ENCODE assay signal across 8 cellular contexts in the genomic region with DNA sequence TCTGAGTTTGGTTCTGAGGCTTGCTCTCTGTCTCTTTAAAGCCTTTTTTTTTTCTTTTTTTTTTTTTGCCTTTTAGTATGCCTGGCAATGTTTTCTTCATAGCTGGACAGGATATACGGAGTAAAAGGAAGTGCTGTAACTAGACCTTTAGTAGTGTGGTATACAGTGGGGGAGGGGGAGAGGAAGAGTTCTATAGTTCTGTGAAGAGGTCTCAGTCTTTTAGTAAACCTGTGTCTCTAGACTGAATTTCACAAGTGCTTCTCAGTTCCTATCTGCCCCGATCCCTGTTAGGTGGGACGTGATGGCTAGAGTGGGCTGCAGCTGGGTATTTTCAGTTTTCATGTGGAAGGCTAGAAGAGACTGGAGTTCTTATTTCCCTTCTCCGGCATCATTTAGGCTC. TPM values are rescaled to one million over a fixed set of nuclear protein-coding genes. Genes with fewer than 3 reads are reported as not detected.
DNase-seq lines count a peak whose midpoint lies in the region; ATAC-seq and TF ChIP-seq lines count a peak whose summit lies in the region.

No MANE protein-coding gene starts in this region.

- no peaks in the 10 kb centered on the region for H3K9me3 ChIP-seq in gastrocnemius medialis
- no peaks in the 10 kb centered on the region for H3K9me3 ChIP-seq in tibial artery

- no peak for ATAC-seq in GM23338
- ATAC-seq in gastrocnemius medialis, result peak; percentile 37 to 56
- ATAC-seq in HG02840 (IDR thresholded peaks at IDR 0.05; ENCODE audit: low FRiP score, unreplicated experiment), result no peak

- H3K4me3 ChIP-seq in GM23338 (no peak overlapping the region), gastrocnemius medialis (no peak overlapping the region), tibial artery (no peak overlapping the region)

- no peak overlapping the region for H3K27ac ChIP-seq in GM23338 (ENCODE audit: low read depth)
- peak overlapping the region in 3 of 4 donors; percentile 52 to 59 (median 56) for H3K27ac ChIP-seq in gastrocnemius medialis
- H3K27ac ChIP-seq in tibial artery, result no peak overlapping the region

- in situ Hi-C loops in gastrocnemius medialis (cut with MboI; ENCODE audit: low sequenced_read_pairs in 4 of 4), result no loop called here

- H3K79me2 ChIP-seq in GM23338 (replicated peaks; ENCODE audit: insufficient read depth), result no peaks in the 10 kb centered on the region

- H3K9me3 Mint-ChIP-seq in GM23338, result no peaks in the 10 kb centered on the region

- no peak for TF ChIP-seq POLR2A in gastrocnemius medialis (IDR thresholded peaks at IDR 0.05)

- peak overlapping the region; percentile 12; the same call in 1 of the 2 replicates for H2AFZ ChIP-seq in GM23338

- H3K27me3 ChIP-seq in GM23338 (ENCODE audit: insufficient read depth) (no peaks in the 10 kb centered on the region), gastrocnemius medialis (no peaks in the 10 kb centered on the region), tibial artery (no peaks in the 10 kb centered on the region)

- no peaks in the 10 kb centered on the region for H4K20me1 ChIP-seq in GM23338 (replicated peaks; ENCODE audit: insufficient read depth)

- H3K36me3 ChIP-seq in GM23338 (ENCODE audit: insufficient read depth), result no peaks in the 10 kb centered on the region
- no peaks in the 10 kb centered on the region for H3K36me3 ChIP-seq in gastrocnemius medialis
- H3K36me3 ChIP-seq in tibial artery, result no peaks in the 10 kb centered on the region

- H3K4me2 ChIP-seq in GM23338, result 0 out of 2 replicates have a peak overlapping the region, but pooled peaks have one; percentile 12

- no peak for TF ChIP-seq CTCF in GM23338 (conservative IDR thresholded peaks at IDR 0.05; ENCODE audit: low read depth in 2 of 2)
- TF ChIP-seq CTCF in gastrocnemius medialis (IDR thresholded peaks at IDR 0.05 in 4 of 5, conservative IDR thresholded peaks at IDR 0.05 in 1 of 5), result no peak
- TF ChIP-seq CTCF in tibial artery (IDR thresholded peaks at IDR 0.05), result no peak

- peak overlapping the region; percentile 12 for H3K27ac Mint-ChIP-seq in GM23338

- H3K4me3 Mint-ChIP-seq in GM23338, result no peak overlapping the region

- no peaks in the 10 kb centered on the region for H3K27me3 Mint-ChIP-seq in GM23338 (ENCODE audit: insufficient read depth, low read depth, poor library complexity)

- H3K9me2 ChIP-seq in GM23338 (ENCODE audit: insufficient read depth), result no peaks in the 10 kb centered on the region

- H3K4me1 ChIP-seq in GM23338 (ENCODE audit: insufficient read depth) (peaks cover 3% of the 10 kb centered on the region; the same call in 1 of the 2 replicates), gastrocnemius medialis (peaks cover 6 to 14% of the 10 kb centered on the region in 2 donors), tibial artery (peaks cover 0 to 5% (median 2%) of the 10 kb centered on the region in 4 donors)

- intact Hi-C loops in gastrocnemius medialis (cut with DNase I; ENCODE audit: low total_unique reads), result no loop called here
- intact Hi-C loops in tibial artery (cut with DNase I; ENCODE audit: low total_unique reads), result no loop called here

- peaks cover 15% of the 10 kb centered on the region for H3K4me1 Mint-ChIP-seq in GM23338

- no peak for DNase-seq in GM23338 (ENCODE audit: low spot score)
- peak; percentile 81 for DNase-seq in RPMI7951 (ENCODE audit: low read depth)
- DNase-seq in fibroblast of peridontal ligament (ENCODE audit: extremely low read depth), result peak; percentile 62
- DNase-seq in gastrocnemius medialis, result no peak
- no peak for DNase-seq in SW480 (ENCODE audit: low spot score)
- DNase-seq in tibial artery, result no peak
- DNase-seq in activated T-cell treated with anti-CD3 and anti-CD28 coated beads, Interleukin-2, amount 50 U/mL, for 48 hours, result no peak

- H3F3A ChIP-seq in GM23338 (replicated peaks; ENCODE audit: low read depth), result no peaks in the 10 kb centered on the region

- H3K36me3 Mint-ChIP-seq in GM23338 (ENCODE audit: low read depth), result no peaks in the 10 kb centered on the region

TF ChIP-seq in GM23338, 12 proteins besides CTCF, POLR2A, EP300 and RAD21 (continues in another document):
- TF ChIP-seq POLR2AphosphoS5 (IDR thresholded peaks at IDR 0.05; ENCODE audit: low read depth), result no peak
- no peak for TF ChIP-seq ZNF462 (CRISPR knock-in tag; IDR thresholded peaks at IDR 0.05)
- TF ChIP-seq STAT1 (IDR thresholded peaks at IDR 0.05; ENCODE audit: unreplicated experiment), result no peak
- TF ChIP-seq, protein P1, sequence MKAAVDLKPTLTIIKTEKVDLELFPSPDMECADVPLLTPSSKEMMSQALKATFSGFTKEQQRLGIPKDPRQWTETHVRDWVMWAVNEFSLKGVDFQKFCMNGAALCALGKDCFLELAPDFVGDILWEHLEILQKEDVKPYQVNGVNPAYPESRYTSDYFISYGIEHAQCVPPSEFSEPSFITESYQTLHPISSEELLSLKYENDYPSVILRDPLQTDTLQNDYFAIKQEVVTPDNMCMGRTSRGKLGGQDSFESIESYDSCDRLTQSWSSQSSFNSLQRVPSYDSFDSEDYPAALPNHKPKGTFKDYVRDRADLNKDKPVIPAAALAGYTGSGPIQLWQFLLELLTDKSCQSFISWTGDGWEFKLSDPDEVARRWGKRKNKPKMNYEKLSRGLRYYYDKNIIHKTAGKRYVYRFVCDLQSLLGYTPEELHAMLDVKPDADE (IDR thresholded peaks at IDR 0.05), result no peak
- no peak for TF ChIP-seq NANOG (IDR thresholded peaks at IDR 0.05; ENCODE audit: borderline replicate concordance)

RNA-seq across cellular contexts. Expression of gene ABCC2, which starts 3.1 kb away (rescaled TPM):
- 0.45 and 1.0 TPM in 2 replicates for total RNA-seq in GM23338 (2014; rRNA removed; shearing (Covaris generic))
- polyA plus RNA-seq in GM23338 (2016; fragmentation: Nextera tagmentation; extraction: Ambion mirVana), result 1.3 and 2.4 TPM in 2 replicates
- total RNA-seq in RPMI7951 (2014; rRNA removed; shearing (Covaris generic)), result 13.2 and 14.8 TPM in 2 replicates
- 1 to 10 TPM in 3 of 4 donors, under 1 TPM in 1; 0.89 to 3.2 (median 1.3) TPM for total RNA-seq in gastrocnemius medialis

RNA-seq across cellular contexts. Expression of gene CUTC, which starts 47.3 kb away (rescaled TPM):
- 20.2 and 25.8 TPM in 2 replicates for total RNA-seq in GM23338 (2014; rRNA removed; shearing (Covaris generic))
- polyA plus RNA-seq in GM23338 (2016; fragmentation: Nextera tagmentation; extraction: Ambion mirVana), result 30.4 and 31.6 TPM in 2 replicates
- total RNA-seq in RPMI7951 (2014; rRNA removed; shearing (Covaris generic)), result 19.6 and 20.3 TPM in 2 replicates
- 100 to 1,000 TPM in 3 of 4 donors, 10 to 100 TPM in 1; 85.2 to 172 (median 126) TPM for total RNA-seq in gastrocnemius medialis

RNA-seq across cellular contexts. Expression of gene COX15, which starts 47.4 kb away (rescaled TPM):
- total RNA-seq in GM23338 (2014; rRNA removed; shearing (Covaris generic)), result 38.1 and 39.5 TPM in 2 replicates
- polyA plus RNA-seq in GM23338 (2016; fragmentation: Nextera tagmentation; extraction: Ambion mirVana), result 15.7 and 22.3 TPM in 2 replicates
- 21.0 and 24.6 TPM in 2 replicates for total RNA-seq in RPMI7951 (2014; rRNA removed; shearing (Covaris generic))
- total RNA-seq in gastrocnemius medialis, result 10 to 100 TPM; 28.1 to 45.3 (median 32.5) TPM

Comparison
In these comparisons a context has a peak if more than half of its experiments do, and no peak if none do; other contexts are left out.
1. ATAC-seq: peak in gastrocnemius medialis (2 of 2); none in GM23338 (single experiment) and HG02840 (single experiment).
2. DNase-seq: peak in RPMI7951 (single experiment) and fibroblast of peridontal ligament (single experiment); none in GM23338 (single experiment), gastrocnemius medialis (0 of 2), SW480 (single experiment), tibial artery (0 of 2) and activated T-cell treated with anti-CD3 and anti-CD28 coated beads, Interleukin-2, amount 50 U/mL, for 48 hours (0 of 2).
3. H3K27ac ChIP-seq: peak in gastrocnemius medialis (3 of 4); none in GM23338 (single experiment) and tibial artery (0 of 2).